Comparison of ENCODE assay signal across 12 cellular contexts in the genomic region with DNA sequence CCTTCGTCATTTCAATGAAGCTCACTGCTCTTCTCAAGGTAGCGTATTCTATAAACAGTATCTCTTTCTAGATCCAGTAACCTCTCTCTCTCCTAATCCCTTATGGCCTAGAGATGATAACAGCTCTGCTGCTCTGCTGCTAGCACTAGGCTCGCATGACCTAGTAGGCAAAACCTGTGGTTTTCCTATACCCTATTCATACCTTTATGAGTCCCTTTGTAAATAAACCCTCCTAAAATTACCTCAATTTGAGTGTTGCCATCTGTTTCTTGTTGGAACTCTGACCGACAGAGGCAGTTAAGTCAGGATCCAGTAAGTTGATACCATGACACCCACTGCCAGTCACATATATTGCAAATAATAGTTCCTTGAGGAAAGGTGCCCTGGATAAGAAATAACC. TPM values are rescaled to one million over a fixed set of nuclear protein-coding genes. Genes with fewer than 3 reads are reported as not detected.
DNase-seq lines count a peak whose midpoint lies in the region; ATAC-seq lines count a peak whose summit lies in the region.
"Had no signal": no experiment of that assay in that cellular context is flagged by ENCODE, and none has a peak within 500 bp of the region (broad histone marks: within the 10 kb centered on the region; RNA-seq: fewer than 3 reads in every experiment).

No MANE protein-coding gene starts in this region.

- no peak overlapping the region for H3K27ac ChIP-seq in trophoblast cell (ENCODE audit: low read depth, low read length)

- no peak overlapping the region for H3K4ac ChIP-seq in trophoblast cell (ENCODE audit: low read depth, low read length)

- H4K91ac ChIP-seq in trophoblast cell (ENCODE audit: low read depth, low read length) = no peak overlapping the region

- H3K4me1 ChIP-seq in trophoblast cell (ENCODE audit: control insufficient read depth in 1 of 2, insufficient read depth in 2 of 2, low read length in 2 of 2) = no peaks in the 10 kb centered on the region

- H4K8ac ChIP-seq in trophoblast cell (ENCODE audit: low read depth, low read length) = no peak overlapping the region

- H2AFZ ChIP-seq in trophoblast cell (ENCODE audit: insufficient read depth, low read length, poor library complexity) = no peak overlapping the region

- peak; percentile 96 for DNase-seq in DMS 273 treated with DMSO at 0.1 percent for 48 hours (lab: John Stamatoyannopoulos, UW)
- peak; percentile 89 for DNase-seq in NCI-H2171 (lab: John Stamatoyannopoulos, UW)
- DNase-seq in amygdala (lab: John Stamatoyannopoulos, UW) = no peak
- DNase-seq in GOT3 (lab: John Stamatoyannopoulos, UW) = no peak
- DNase-seq in cortex of kidney (lab: John Stamatoyannopoulos, UW) = no peak
- DNase-seq in trophoblast cell = no peak
- DNase-seq: activated CD4-positive, alpha-beta T cell treated with anti-CD3 and anti-CD28 coated beads for 48 hours; activated gamma-delta T cell treated with Interleukin-2 at 50 U/mL for 16 hours; caudate nucleus had no signal

- H2BK5ac ChIP-seq in trophoblast cell (ENCODE audit: low read depth, low read length, poor library complexity) = no peak overlapping the region

- H3K79me1 ChIP-seq in trophoblast cell (ENCODE audit: low read length) = no peaks in the 10 kb centered on the region

- no peak overlapping the region for H3K14ac ChIP-seq in trophoblast cell (ENCODE audit: low read length)

- no peak overlapping the region for H2AK5ac ChIP-seq in trophoblast cell (ENCODE audit: low read length)

- H3K9me3 ChIP-seq in trophoblast cell (ENCODE audit: insufficient read depth, low read depth, low read length) = no peaks in the 10 kb centered on the region

- no peak overlapping the region for H4K12ac ChIP-seq in trophoblast cell (ENCODE audit: low read depth, low read length)

- H3K79me2 ChIP-seq in trophoblast cell (ENCODE audit: control insufficient read depth, insufficient read depth, low read length, poor library complexity) = no peaks in the 10 kb centered on the region

- no peak overlapping the region for H2BK120ac ChIP-seq in trophoblast cell (ENCODE audit: insufficient read depth, low read length, poor library complexity)

- H3K4me2 ChIP-seq in trophoblast cell (ENCODE audit: low read length) = no peak overlapping the region

- no peak overlapping the region for H3K23ac ChIP-seq in trophoblast cell (ENCODE audit: low read length)

- ATAC-seq in GM19438 (IDR thresholded peaks at IDR 0.05; ENCODE audit: low read depth, unreplicated experiment) (peak; percentile 76), HG02973 (IDR thresholded peaks at IDR 0.05; ENCODE audit: unreplicated experiment) (peak; percentile 54)
- ATAC-seq: K562 had no signal

- no peak overlapping the region for H3K9ac ChIP-seq in trophoblast cell (ENCODE audit: low read length)

- no CpG with 5 or more reads among the region's 4 CpGs for WGBS in trophoblast cell (ENCODE audit: extremely low coverage, insufficient coverage, insufficient read length)

- H3K4me3 ChIP-seq in trophoblast cell (ENCODE audit: low read depth, low read length) = no peak overlapping the region
- H3K4me3 ChIP-seq: K562 had no signal

- H2BK12ac ChIP-seq in trophoblast cell (ENCODE audit: low read length) = no peak overlapping the region

- H3K18ac ChIP-seq in trophoblast cell (ENCODE audit: low read length) = no peak overlapping the region

- H3K27me3 ChIP-seq in trophoblast cell (ENCODE audit: insufficient read depth, low read length) = no peaks in the 10 kb centered on the region

- peaks cover 2 to 13% of the 10 kb centered on the region in 2 experiments for H3K36me3 ChIP-seq in trophoblast cell (ENCODE audit: control insufficient read depth in 1 of 2, insufficient read depth in 2 of 2, low read length in 2 of 2)

RNA-seq across cellular contexts. Expression of a gene that starts 7.3 kb away (rescaled TPM):
- 61.2 and 61.5 TPM in 2 replicates for polyA plus RNA-seq in trophoblast cell (2013)

RNA-seq across cellular contexts. Expression of a gene that starts 38.2 kb away (rescaled TPM):
- polyA plus RNA-seq in trophoblast cell (2013) = not detected in 2 replicates
- polyA plus RNA-seq: K562 had no signal

Comparison
In these comparisons a context has a peak if more than half of its experiments do, and no peak if none do; other contexts are left out.
1. DNase-seq: peak in DMS 273 treated with DMSO at 0.1 percent for 48 hours (single experiment) and NCI-H2171 (single experiment); none in amygdala (0 of 56), GOT3 (single experiment), cortex of kidney (single experiment) and trophoblast cell (0 of 2).